ENCODE assay signal across 8 cellular contexts in genomic region chr9:32384364-32385134, GRCh38. TPM values are rescaled to one million over a fixed set of nuclear protein-coding genes. Genes with fewer than 3 reads are reported as not detected.
DNase-seq lines count a peak whose midpoint lies in the region; ATAC-seq, FAIRE-seq and TF ChIP-seq lines count a peak whose summit lies in the region.

TSS of gene ACO1 (plus strand) at chr9:32384643. CDS start at chr9:32405507, 20,864 bp downstream.

- intact Hi-C loops in left cardiac atrium (cut with DNase I) (loop anchor here in 1 of 2 donors (5.0 kb wide), 1 partner anchor 43 kb away; no protein-coding TSS in a partner anchor), prostate gland (cut with DNase I) (loop anchor here (5.0 kb wide), 1 partner anchor 48 kb away; no protein-coding TSS in a partner anchor), upper lobe of right lung (cut with DNase I) (no loop called here)

- H3K4me1 ChIP-seq in prostate gland (replicated peaks), result no peaks in the 10 kb centered on the region
- peaks cover 18% of the 10 kb centered on the region for H3K4me1 ChIP-seq in upper lobe of right lung

- H3K9me3 ChIP-seq in prostate gland (no peaks in the 10 kb centered on the region), upper lobe of right lung (no peaks in the 10 kb centered on the region)

- ATAC-seq in HG02610 (IDR thresholded peaks at IDR 0.05; ENCODE audit: unreplicated experiment), result peak; percentile 98
- ATAC-seq in left cardiac atrium, result peak; percentile 97 to 99
- peak; percentile 99 for ATAC-seq in upper lobe of right lung

- H3K27ac ChIP-seq in prostate gland, result peak within 1 kb of the TSS; percentile 65 to 79
- peak within 1 kb of the TSS; percentile 90 for H3K27ac ChIP-seq in upper lobe of right lung

- H3K36me3 ChIP-seq in prostate gland, result no peaks in the 10 kb centered on the region
- no peaks in the 10 kb centered on the region for H3K36me3 ChIP-seq in upper lobe of right lung

- H3K27me3 ChIP-seq in prostate gland (replicated peaks; ENCODE audit: insufficient read depth) (no peaks in the 10 kb centered on the region), upper lobe of right lung (no peaks in the 10 kb centered on the region)

- TF ChIP-seq CTCF in prostate gland (IDR thresholded peaks at IDR 0.05) (peak in 3 of 4 experiments; percentile 12 to 14 (median 13)), upper lobe of right lung (IDR thresholded peaks at IDR 0.05) (no peak)

- peak; percentile 96 for FAIRE-seq in GM12891 (lab: Jason Lieb, UNC)

- H3K4me3 ChIP-seq in prostate gland, result peak within 1 kb of the TSS; percentile 55 to 66
- peak within 1 kb of the TSS; percentile 95 for H3K4me3 ChIP-seq in upper lobe of right lung

- no peak for TF ChIP-seq POLR2A in GM12891 (IDR thresholded peaks at IDR 0.05; ENCODE audit: low read depth, low read length)
- peak; percentile 90 for TF ChIP-seq POLR2A in prostate gland (IDR thresholded peaks at IDR 0.05)

- peak; percentile 83 for DNase-seq in GM12891 (ENCODE audit: insufficient read length, low spot score)
- peak; percentile 43 for DNase-seq in NCI-H1048 (lab: John Stamatoyannopoulos, UW)
- DNase-seq in T-helper 1 cell, result peak; percentile 80 to 86 (median 83)
- peak; percentile 76 for DNase-seq in amniotic epithelial cell (ENCODE audit: low read depth)
- peak; percentile 93 for DNase-seq in left cardiac atrium
- DNase-seq in prostate gland (ENCODE audit: low spot score), result peak; percentile 75
- peak; percentile 96 for DNase-seq in upper lobe of right lung

- WGBS in prostate gland, result 2% methylated on average over 37 of the region's 71 CpGs

TF ChIP-seq in GM12891, 5 proteins besides CTCF, POLR2A, EP300 and RAD21:
- TF ChIP-seq POLR2AphosphoS5 (IDR thresholded peaks at IDR 0.05; ENCODE audit: low read depth, low read length) (no peak), POU2F2 (IDR thresholded peaks at IDR 0.05; ENCODE audit: low read depth, low read length) (no peak), TAF1 (IDR thresholded peaks at IDR 0.05; ENCODE audit: low read depth, low read length) (no peak), SPI1 (IDR thresholded peaks at IDR 0.05; ENCODE audit: low read depth, low read length) (no peak), PAX5 (IDR thresholded peaks at IDR 0.05; ENCODE audit: insufficient read depth, low read length, severe bottlenecking) (no peak)

RNA-seq across cellular contexts. Expression of gene ACO1, which starts in this region (rescaled TPM):
- polyA plus RNA-seq in GM12891 (2012; ENCODE audit: low read depth, missing spikeins), result 3.5 TPM
- 10 to 100 TPM; 59.6 to 62.0 TPM for total RNA-seq in left cardiac atrium
- total RNA-seq in prostate gland, result 10 to 100 TPM; 31.7 to 66.6 TPM
- total RNA-seq in upper lobe of right lung, result 32.9 TPM

Comparison
In these comparisons a context has a peak if more than half of its experiments do, and no peak if none do; other contexts are left out.
1. Peak in every context shown above with its lines: DNase-seq, ATAC-seq, H3K4me3 ChIP-seq and H3K27ac ChIP-seq.
2. DNase-seq: peak in every context shown above with its lines; median percentile 96 in upper lobe of right lung; 93 in left cardiac atrium; 83 in GM12891; 83 in T-helper 1 cell; 76 in amniotic epithelial cell; 75 in prostate gland; 43 in NCI-H1048.